24 cellular contexts compared by ENCODE assay signal in the genomic region with DNA sequence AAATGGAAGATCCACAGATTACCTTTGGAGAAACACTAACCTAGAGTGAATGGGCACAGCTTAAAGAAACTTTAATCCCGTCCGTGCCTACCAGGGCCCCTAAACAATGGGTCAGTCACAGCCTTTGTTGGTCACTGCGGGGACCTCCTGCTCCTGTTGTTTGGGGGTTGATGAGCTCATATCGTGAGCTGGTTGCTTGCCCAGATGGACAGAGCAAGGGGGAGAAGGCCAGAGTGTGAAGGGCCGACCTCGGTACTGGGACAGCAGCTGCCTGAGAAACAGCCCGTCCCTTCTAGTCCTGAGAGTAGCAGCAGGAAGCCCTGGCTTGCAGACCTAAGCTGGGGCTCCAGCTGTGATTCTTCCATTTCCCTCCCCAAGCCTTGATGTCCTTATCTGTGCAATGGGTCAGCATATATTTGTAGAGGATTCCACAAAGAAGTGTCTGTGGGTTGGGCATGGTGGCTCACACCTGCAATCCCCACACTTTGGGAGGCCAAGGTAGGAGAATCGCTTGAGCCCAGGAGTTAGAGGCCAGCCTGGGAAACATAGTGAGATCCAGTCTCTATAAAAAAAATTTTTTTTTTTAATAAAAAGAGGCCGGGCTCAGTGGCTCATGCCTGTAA.
DNase-seq lines count a peak whose midpoint lies in the region; ATAC-seq and TF ChIP-seq lines count a peak whose summit lies in the region.
"Had no signal": no experiment of that assay in that cellular context is flagged by ENCODE, and none has a peak within 500 bp of the region (broad histone marks: within the 10 kb centered on the region; RNA-seq: fewer than 3 reads in every experiment).

No MANE protein-coding gene starts in this region.

- H3K23me2 ChIP-seq in H9 (ENCODE audit: insufficient read length, low read depth, low read length, poor library complexity, severe bottlenecking) = no peaks in the 10 kb centered on the region

- H2BK5ac ChIP-seq in H9 (ENCODE audit: insufficient read length, low read length) = no peak overlapping the region

- H3K9me3 ChIP-seq in H9 (ENCODE audit: control insufficient read depth, low read depth, low read length) = no peaks in the 10 kb centered on the region
- H3K9me3 ChIP-seq in ectodermal cell (ENCODE audit: control insufficient read depth, low read length) = no peaks in the 10 kb centered on the region
- H3K9me3 ChIP-seq: BLaER1, HAP-1, MG63, SJSA1 had no signal

- no peak overlapping the region for H3K9ac ChIP-seq in H9 (ENCODE audit: extremely low read depth, insufficient read length, low read length)
- H3K9ac ChIP-seq: BLaER1 had no signal

- H3K4me3 ChIP-seq in ectodermal cell (ENCODE audit: insufficient read depth, low read depth, low read length) = no peak overlapping the region
- H3K4me3 ChIP-seq: BLaER1, HAP-1, MG63, PC-9, SJSA1 had no signal

- no CpG with 5 or more reads among the region's 9 CpGs for WGBS in H9 (ENCODE audit: extremely low coverage, insufficient read length, low lambda C conversion rate)
- 21 to 28% methylated on average over 8 to 9 of the region's 9 CpGs for WGBS in ectodermal cell, 2 experiments

- no peak overlapping the region for H2BK12ac ChIP-seq in H9 (ENCODE audit: insufficient read length, low read depth, low read length)

- H2AK5ac ChIP-seq in H9 (ENCODE audit: insufficient read length, low read length) = no peak overlapping the region

- intact Hi-C loops in posterior vena cava (cut with DNase I) (no loop called here), Right ventricle myocardium inferior (cut with DNase I) (no loop called here)

- no peaks in the 10 kb centered on the region for H3K36me3 Mint-ChIP-seq in H9 (ENCODE audit: insufficient read depth in 1 of 3, low read depth in 3 of 3)
- H3K36me3 Mint-ChIP-seq in activated T-helper 17 cell treated with anti-CD3 and anti-CD28 coated beads, Interleukin-2, amount 50 U/mL, for 72 hours (ENCODE audit: low read depth) = no peaks in the 10 kb centered on the region
- H3K36me3 Mint-ChIP-seq: CD4-positive, CD25-positive, alpha-beta regulatory T cell had no signal

- no peak overlapping the region for H4K91ac ChIP-seq in H9 (ENCODE audit: insufficient read length, low read depth, low read length)

- no peak overlapping the region for H3K18ac ChIP-seq in H9 (ENCODE audit: insufficient read length, low read depth, low read length)

- no peaks in the 10 kb centered on the region for H3K27me3 ChIP-seq in H9 (ENCODE audit: insufficient read depth, low read length)
- no peaks in the 10 kb centered on the region for H3K27me3 ChIP-seq in ectodermal cell (ENCODE audit: control insufficient read depth, insufficient read depth, low read length, poor library complexity, severe bottlenecking)
- H3K27me3 ChIP-seq: BLaER1, MG63, SJSA1 had no signal

- H3K4me2 ChIP-seq in H9 (ENCODE audit: insufficient read depth, insufficient read length, low read length) = no peak overlapping the region
- H3K4me2 ChIP-seq: BLaER1, PC-9 had no signal

- H3K14ac ChIP-seq in H9 (ENCODE audit: insufficient read depth, low read length) = no peak overlapping the region

- H3K79me1 ChIP-seq in H9 (ENCODE audit: insufficient read depth, low read depth, low read length, poor library complexity, severe bottlenecking) = no peaks in the 10 kb centered on the region

- no peak overlapping the region for H2BK120ac ChIP-seq in H9 (ENCODE audit: low read depth, low read length, poor library complexity, severe bottlenecking)

- H3K79me2 ChIP-seq in H9 (ENCODE audit: insufficient read depth, low read length) = no peaks in the 10 kb centered on the region

- no peak overlapping the region for H3K27ac ChIP-seq in H9 (ENCODE audit: insufficient read length, low read depth, low read length)
- H3K27ac ChIP-seq in ectodermal cell (ENCODE audit: insufficient read depth, low read depth, low read length, poor library complexity, severe bottlenecking) = peak overlapping the region; percentile 53
- H3K27ac ChIP-seq: BLaER1, PC-9, SJSA1 had no signal

- no peak overlapping the region for H4K5ac ChIP-seq in H9 (ENCODE audit: insufficient read length, low read depth, low read length)

- H4K8ac ChIP-seq in H9 (replicated peaks; ENCODE audit: insufficient read length, low read depth, low read length) = no peak overlapping the region

- H3K4me1 ChIP-seq in H9 (ENCODE audit: insufficient read depth, low read length) (peaks cover 5% of the 10 kb centered on the region; the same call in 1 of the 2 replicates), ectodermal cell (ENCODE audit: control insufficient read depth, insufficient read depth, low read length) (peaks cover 4% of the 10 kb centered on the region)
- H3K4me1 ChIP-seq: BLaER1, HAP-1, SJSA1 had no signal

- no peak overlapping the region for H2BK15ac ChIP-seq in H9 (ENCODE audit: low read depth, low read length)

- H2BK20ac ChIP-seq in H9 (ENCODE audit: low read depth, low read length, poor library complexity, severe bottlenecking) = no peak overlapping the region

- no peaks in the 10 kb centered on the region for H3K27me3 Mint-ChIP-seq in H9 (ENCODE audit: low read depth)
- H3K27me3 Mint-ChIP-seq in activated T-helper 17 cell treated with anti-CD3 and anti-CD28 coated beads, Interleukin-2, amount 50 U/mL, for 72 hours = peaks cover 7% of the 10 kb centered on the region
- H3K27me3 Mint-ChIP-seq: CD4-positive, CD25-positive, alpha-beta regulatory T cell had no signal

- H3K36me3 ChIP-seq in ectodermal cell (ENCODE audit: control insufficient read depth, insufficient read depth, low read length) = no peaks in the 10 kb centered on the region
- H3K36me3 ChIP-seq: BLaER1, HAP-1, MG63, SJSA1 had no signal

- no peak for ATAC-seq in Right ventricle myocardium inferior
- ATAC-seq in activated T-helper 17 cell treated with anti-CD3 and anti-CD28 coated beads, Interleukin-2, amount 50 U/mL, for 72 hours (replicated peaks) = no peak

- H3K23ac ChIP-seq in H9 (ENCODE audit: insufficient read length, low read depth, low read length) = no peak overlapping the region

- H3K4me3 Mint-ChIP-seq in H9 = no peak overlapping the region
- H3K4me3 Mint-ChIP-seq in activated T-helper 17 cell treated with anti-CD3 and anti-CD28 coated beads, Interleukin-2, amount 50 U/mL, for 72 hours = no peak overlapping the region
- H3K4me3 Mint-ChIP-seq: CD4-positive, CD25-positive, alpha-beta regulatory T cell; HFFc6 had no signal

- no peak overlapping the region for H3T11ph ChIP-seq in H9 (ENCODE audit: low read length)

- H3K4me1 Mint-ChIP-seq in H9 = peaks cover 36 to 53% of the 10 kb centered on the region in 2 experiments
- no peaks in the 10 kb centered on the region for H3K4me1 Mint-ChIP-seq in activated T-helper 17 cell treated with anti-CD3 and anti-CD28 coated beads, Interleukin-2, amount 50 U/mL, for 72 hours
- H3K4me1 Mint-ChIP-seq: CD4-positive, CD25-positive, alpha-beta regulatory T cell had no signal

- no peak overlapping the region for H2AFZ ChIP-seq in H9 (ENCODE audit: low read length)
- H2AFZ ChIP-seq: PC-9 had no signal

- H4K20me1 ChIP-seq in H9 (ENCODE audit: control insufficient read depth, insufficient read depth, insufficient read length) = no peaks in the 10 kb centered on the region
- H4K20me1 ChIP-seq: BLaER1 had no signal

- H3K9me3 Mint-ChIP-seq in H9 = no peaks in the 10 kb centered on the region; a peak in 1 of 5 replicates
- no peaks in the 10 kb centered on the region for H3K9me3 Mint-ChIP-seq in activated T-helper 17 cell treated with anti-CD3 and anti-CD28 coated beads, Interleukin-2, amount 50 U/mL, for 72 hours
- H3K9me3 Mint-ChIP-seq: HFFc6 had no signal

- peak overlapping the region; percentile 92 to 95 (median 93) for H3K27ac Mint-ChIP-seq in H9
- no peak overlapping the region for H3K27ac Mint-ChIP-seq in activated T-helper 17 cell treated with anti-CD3 and anti-CD28 coated beads, Interleukin-2, amount 50 U/mL, for 72 hours
- H3K27ac Mint-ChIP-seq: CD4-positive, CD25-positive, alpha-beta regulatory T cell; HFFc6 had no signal

- TF ChIP-seq CTCF in H9 (conservative IDR thresholded peaks at IDR 0.05) = no peak

- DNase-seq in H9 (peak; percentile 43), iPS-NIHi7 (ENCODE audit: extremely low spot score) (peak; percentile 38), posterior vena cava (ENCODE audit: low spot score) (peak; percentile 35), GM19240 (ENCODE audit: insufficient read length, low spot score) (no peak), Right ventricle myocardium inferior (ENCODE audit: missing footprints) (no peak)
- DNase-seq: CD4-positive, CD25-positive, alpha-beta regulatory T cell; DMS153; DND-41; HFFc6; IMR-90; KG1; MG63; NCI-H2029; NCI-H446 treated with DMSO at 0.1 percent for 48 hours; NCI-H526; NCI-H82; NK-92 treated with Interleukin-12 subunit alpha and Interleukin-12 subunit beta, amount 100 ng/mL, for 24 hours; PC-9; Right ventricle myocardium superior had no signal

- H3K4ac ChIP-seq in H9 (ENCODE audit: low read depth, low read length) = no peak overlapping the region

- H3K56ac ChIP-seq in H9 (ENCODE audit: insufficient read length, low read depth, low read length) = no peak overlapping the region

Comparison
In these comparisons a context has a peak if more than half of its experiments do, and no peak if none do; other contexts are left out.
1. DNase-seq: peak in H9 (single experiment), iPS-NIHi7 (single experiment) and posterior vena cava (single experiment); none in GM19240 (single experiment) and Right ventricle myocardium inferior (single experiment).